Comparison of ENCODE assay signal across 8 cellular contexts in the genomic region with DNA sequence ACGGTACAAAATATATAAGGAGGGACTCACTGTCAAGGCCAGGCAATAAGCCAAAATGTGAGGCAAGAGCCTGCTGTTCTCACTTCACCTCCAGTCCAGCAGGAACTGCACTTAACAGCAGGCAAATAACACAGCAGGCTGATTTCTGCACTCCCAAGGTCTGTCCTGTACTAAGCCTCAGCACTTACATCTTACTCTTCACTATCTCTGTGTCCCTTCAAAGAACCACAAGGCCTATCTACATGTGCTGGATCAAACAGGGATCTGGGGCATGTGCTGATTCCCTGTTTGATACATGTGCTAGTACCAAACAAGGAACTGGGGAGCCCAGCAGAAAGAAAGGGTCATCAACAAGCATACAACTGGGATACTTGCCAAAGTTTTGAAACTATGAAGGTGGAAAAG. TPM values are rescaled to one million over a fixed set of nuclear protein-coding genes. Genes with fewer than 3 reads are reported as not detected.
A peak's percentile ranks its signal among the peaks of the same experiment; 100 is the strongest.
DNase-seq lines count a peak whose midpoint lies in the region; ATAC-seq and TF ChIP-seq lines count a peak whose summit lies in the region.

No MANE protein-coding gene starts in this region.

- H3K4me1 ChIP-seq in muscle layer of duodenum (ENCODE audit: control insufficient read depth in 1 of 2, insufficient read depth in 2 of 2, low read length in 2 of 2) = peaks cover 6 to 13% of the 10 kb centered on the region in 2 donors

- TF ChIP-seq CTCF in AG09309 (IDR thresholded peaks at IDR 0.05; ENCODE audit: control insufficient read depth, insufficient read depth, low read depth, low read length, missing control alignments) (no peak), NB4 (IDR thresholded peaks at IDR 0.05; ENCODE audit: low read depth, low read length) (no peak)

- H3K36me3 ChIP-seq in muscle layer of duodenum (ENCODE audit: control insufficient read depth in 1 of 2, insufficient read depth in 2 of 2, low read length in 2 of 2) = no peaks in the 10 kb centered on the region

- H3K27ac ChIP-seq in muscle layer of duodenum (ENCODE audit: low read length) = peak overlapping the region; percentile 87

- TF ChIP-seq POLR2A in NB4 (IDR thresholded peaks at IDR 0.05; ENCODE audit: extremely low read depth, insufficient read length) = no peak

- no peaks in the 10 kb centered on the region for H3K27me3 ChIP-seq in muscle layer of duodenum (ENCODE audit: low read depth, low read length)

- H3K4me3 ChIP-seq in AG09309 (ENCODE audit: control insufficient read depth, low read depth, low read length) (no peak overlapping the region), NB4 (ENCODE audit: low read depth, low read length) (no peak overlapping the region), muscle layer of duodenum (ENCODE audit: low read depth in 1 of 2, low read length in 2 of 2) (no peak overlapping the region)

- ATAC-seq in HG02885 (IDR thresholded peaks at IDR 0.05; ENCODE audit: poor library complexity, unreplicated experiment) = no peak
- ATAC-seq in HG03442 (IDR thresholded peaks at IDR 0.05; ENCODE audit: unreplicated experiment) = no peak
- ATAC-seq in HG03097 (IDR thresholded peaks at IDR 0.05; ENCODE audit: low FRiP score, unreplicated experiment) = no peak

- DNase-seq in AG09309 (ENCODE audit: low read depth) (peak; percentile 67), NB4 (ENCODE audit: low read depth) (peak; percentile 35), dermis blood vessel endothelial cell (peak; percentile 72), NCI-H187 (lab: John Stamatoyannopoulos, UW) (no peak)

- H3K9me3 ChIP-seq in muscle layer of duodenum (ENCODE audit: control insufficient read depth in 1 of 2, low read length in 2 of 2) = no peaks in the 10 kb centered on the region

RNA-seq across cellular contexts. Expression of a gene that starts 22.2 kb away (rescaled TPM):
- 170 and 185 TPM in 2 replicates for total RNA-seq in dermis blood vessel endothelial cell

Comparison
In these comparisons a context has a peak if more than half of its experiments do, and no peak if none do; other contexts are left out.
1. DNase-seq: peak in AG09309 (single experiment), NB4 (single experiment) and dermis blood vessel endothelial cell (single experiment); none in NCI-H187 (0 of 2).